In genomic region chr9:98568234-98568922, GRCh38 we compare ENCODE assay signal across 24 cellular contexts.
DNase-seq lines count a peak whose midpoint lies in the region; FAIRE-seq and TF ChIP-seq lines count a peak whose summit lies in the region.
"Had no signal": no experiment of that assay in that cellular context is flagged by ENCODE, and none has a peak within 500 bp of the region (broad histone marks: within the 10 kb centered on the region; RNA-seq: fewer than 3 reads in every experiment).

No MANE protein-coding gene starts in this region.

- H3K27me3 ChIP-seq in bronchial epithelial cell (ENCODE audit: control insufficient read depth, insufficient read depth, low read length) (no peaks in the 10 kb centered on the region), neural progenitor cell (no peaks in the 10 kb centered on the region), vagina (no peaks in the 10 kb centered on the region)
- H3K27me3 ChIP-seq in CD4-positive, alpha-beta memory T cell (ENCODE audit: insufficient read depth, low read length): no peaks in the 10 kb centered on the region

- H3K4me1 Mint-ChIP-seq in neural progenitor cell: peaks cover 22% of the 10 kb centered on the region
- no peaks in the 10 kb centered on the region for H3K4me1 Mint-ChIP-seq in CD4-positive, alpha-beta memory T cell
- H3K4me1 Mint-ChIP-seq: IgD-negative memory B cell had no signal

- H3K36me3 Mint-ChIP-seq in neural progenitor cell: no peaks in the 10 kb centered on the region
- no peaks in the 10 kb centered on the region for H3K36me3 Mint-ChIP-seq in CD4-positive, alpha-beta memory T cell
- H3K36me3 Mint-ChIP-seq: CD8-positive, alpha-beta T cell; IgD-negative memory B cell had no signal

- no peak overlapping the region for H3K27ac Mint-ChIP-seq in neural progenitor cell
- H3K27ac Mint-ChIP-seq in CD4-positive, alpha-beta memory T cell: no peak overlapping the region
- H3K27ac Mint-ChIP-seq: CD8-positive, alpha-beta T cell; IgD-negative memory B cell had no signal

- no peak overlapping the region for H3K9ac ChIP-seq in neural progenitor cell

- H3K27ac ChIP-seq in neural progenitor cell (no peak overlapping the region), vagina (no peak overlapping the region)
- no peak overlapping the region for H3K27ac ChIP-seq in CD4-positive, alpha-beta memory T cell (ENCODE audit: low read depth, low read length)
- H3K27ac ChIP-seq: HL-60, RWPE1 had no signal

- H3K79me2 ChIP-seq in neural progenitor cell (ENCODE audit: low read depth): no peaks in the 10 kb centered on the region

- H3K36me3 ChIP-seq in bronchial epithelial cell (ENCODE audit: control insufficient read depth, insufficient read depth, low read length): no peaks in the 10 kb centered on the region
- H3K36me3 ChIP-seq in neural progenitor cell: no peaks in the 10 kb centered on the region
- no peaks in the 10 kb centered on the region for H3K36me3 ChIP-seq in vagina
- H3K36me3 ChIP-seq in CD4-positive, alpha-beta memory T cell (ENCODE audit: insufficient read depth, low read length): no peaks in the 10 kb centered on the region

- peak; percentile 86 for FAIRE-seq in bronchial epithelial cell (lab: Jason Lieb, UNC)
- FAIRE-seq: G401.6, GM12878 had no signal

- H4K20me1 ChIP-seq in neural progenitor cell (ENCODE audit: low read depth): no peaks in the 10 kb centered on the region

- intact Hi-C loops in vagina (cut with DNase I): no loop called here
- intact Hi-C loops in CD4-positive, alpha-beta memory T cell (cut with micrococcal nuclease): no loop called here

- H2AFZ ChIP-seq in neural progenitor cell (replicated peaks): no peak overlapping the region

- peaks cover 5% of the 10 kb centered on the region for H3K27me3 Mint-ChIP-seq in neural progenitor cell (ENCODE audit: insufficient read depth, low read depth)
- H3K27me3 Mint-ChIP-seq in CD4-positive, alpha-beta memory T cell: peaks cover 2 to 3% of the 10 kb centered on the region in 2 donors

- H3K4me3 ChIP-seq in bronchial epithelial cell (ENCODE audit: low read depth, low read length) (no peak overlapping the region), neural progenitor cell (no peak overlapping the region), vagina (no peak overlapping the region)
- no peak overlapping the region for H3K4me3 ChIP-seq in CD4-positive, alpha-beta memory T cell (ENCODE audit: low read length in 2 of 2)
- H3K4me3 ChIP-seq: GM12878 had no signal

- TF ChIP-seq POLR2A in vagina (IDR thresholded peaks at IDR 0.05): no peak

- POLR2A ChIA-PET in CD4-positive, alpha-beta memory T cell (lab: Charles Lee; ENCODE audit: partially characterized antibody): no interaction called here

- H3K4me2 ChIP-seq in neural progenitor cell: no peak overlapping the region

- TF ChIP-seq CTCF in bronchial epithelial cell (IDR thresholded peaks at IDR 0.05; ENCODE audit: insufficient read depth, low read length, severe bottlenecking): no peak
- no peak for TF ChIP-seq CTCF in neural progenitor cell (IDR thresholded peaks at IDR 0.05)
- TF ChIP-seq CTCF in vagina (IDR thresholded peaks at IDR 0.05): no peak

- DNase-seq in bronchial epithelial cell (ENCODE audit: low read depth) (no peak), ecto neural progenitor cell (ENCODE audit: low spot score) (peak; percentile 45), neural progenitor cell (ENCODE audit: low spot score) (peak; percentile 20), vagina (ENCODE audit: extremely low spot score in 2 of 2) (peak; percentile 58 to 64), NCI-H2081 (lab: John Stamatoyannopoulos, UW) (no peak)
- no peak for DNase-seq in CD4-positive, alpha-beta memory T cell
- DNase-seq in activated CD4-positive, alpha-beta T cell treated with anti-CD3 and anti-CD28 coated beads, Interleukin-2, amount 50 U/mL, for 4 hours: no peak
- DNase-seq: C1 segment of cervical spinal cord, Caco-2, GOT3, HCEC 1CT, NCI-H1048, NCI-H1417, NCI-H1694, NCI-H2029 treated with DMSO at 0.1 percent for 48 hours, NCI-H226, NCI-H510A, SHP77 had no signal

- H3K9me3 ChIP-seq in neural progenitor cell (ENCODE audit: low read depth) (no peaks in the 10 kb centered on the region), vagina (no peaks in the 10 kb centered on the region)
- H3K9me3 ChIP-seq in CD4-positive, alpha-beta memory T cell (ENCODE audit: control insufficient read depth in 1 of 2, low read length in 2 of 2): no peaks in the 10 kb centered on the region
- H3K9me3 ChIP-seq: Caco-2 had no signal

- peaks cover 19% of the 10 kb centered on the region for H3K4me1 ChIP-seq in neural progenitor cell
- H3K4me1 ChIP-seq in vagina: no peaks in the 10 kb centered on the region
- no peaks in the 10 kb centered on the region for H3K4me1 ChIP-seq in CD4-positive, alpha-beta memory T cell (ENCODE audit: insufficient read depth, low read length)
- H3K4me1 ChIP-seq: Caco-2 had no signal

- H3K4me3 Mint-ChIP-seq in neural progenitor cell: no peak overlapping the region
- no peak overlapping the region for H3K4me3 Mint-ChIP-seq in CD4-positive, alpha-beta memory T cell
- H3K4me3 Mint-ChIP-seq: CD8-positive, alpha-beta T cell; IgD-negative memory B cell had no signal

- H3F3A ChIP-seq in neural progenitor cell (ENCODE audit: low read depth): no peaks in the 10 kb centered on the region

- no peaks in the 10 kb centered on the region for H3K9me3 Mint-ChIP-seq in neural progenitor cell
- no peaks in the 10 kb centered on the region for H3K9me3 Mint-ChIP-seq in CD4-positive, alpha-beta memory T cell
- H3K9me3 Mint-ChIP-seq: CD8-positive, alpha-beta T cell; IgD-negative memory B cell had no signal

- CTCF ChIA-PET in CD4-positive, alpha-beta memory T cell (lab: Charles Lee; ENCODE audit: partially characterized antibody): no interaction called here

Comparison
In these comparisons a context has a peak if more than half of its experiments do, and no peak if none do; other contexts are left out.
1. DNase-seq: peak in ecto neural progenitor cell (single experiment), neural progenitor cell (single experiment) and vagina (2 of 2); none in bronchial epithelial cell (single experiment), CD4-positive, alpha-beta memory T cell (0 of 5), activated CD4-positive, alpha-beta T cell treated with anti-CD3 and anti-CD28 coated beads, Interleukin-2, amount 50 U/mL, for 4 hours (0 of 2) and NCI-H2081 (0 of 2).